In the genomic region with DNA sequence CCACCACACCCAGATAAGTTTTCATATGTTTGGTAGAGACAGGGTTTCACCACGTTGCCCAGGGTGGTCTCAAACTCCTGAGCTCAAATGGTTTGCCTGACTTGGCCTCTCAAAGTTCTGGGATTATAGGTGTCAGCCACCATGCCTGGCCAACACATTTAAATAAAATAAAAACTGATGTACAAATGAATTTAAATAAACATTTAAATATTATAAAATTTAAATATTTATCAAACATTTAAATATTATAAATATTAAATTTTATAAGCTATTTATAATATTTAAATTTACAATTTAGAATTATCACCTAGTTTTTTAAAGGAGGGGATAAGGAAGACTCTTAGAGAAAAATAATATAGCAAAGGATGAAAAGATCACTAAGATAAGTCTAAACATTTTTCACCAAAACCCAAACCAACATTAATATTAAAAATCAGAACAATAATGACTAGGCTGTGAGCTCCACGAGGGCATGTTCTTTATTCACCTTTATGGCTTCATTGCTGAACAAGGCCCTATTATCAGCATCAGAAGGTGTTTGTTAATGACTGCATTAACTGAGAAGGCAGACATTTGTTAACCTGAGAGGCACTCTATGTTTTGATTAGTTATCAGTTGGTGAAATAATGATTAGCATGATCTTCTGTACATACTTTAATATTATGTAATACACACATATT, we compare ENCODE assay signal across 23 cellular contexts. TPM values are rescaled to one million over a fixed set of nuclear protein-coding genes. Genes with fewer than 3 reads are reported as not detected.
A peak's percentile ranks its signal among the peaks of the same experiment; 100 is the strongest.
DNase-seq lines count a peak whose midpoint lies in the region; ATAC-seq, FAIRE-seq and TF ChIP-seq lines count a peak whose summit lies in the region.
"Had no signal": no experiment of that assay in that cellular context is flagged by ENCODE, and none has a peak within 500 bp of the region (broad histone marks: within the 10 kb centered on the region; RNA-seq: fewer than 3 reads in every experiment).

No MANE protein-coding gene starts in this region.

- H3K9me2 ChIP-seq in GM23338 (ENCODE audit: insufficient read depth), result no peaks in the 10 kb centered on the region

- H3K27ac Mint-ChIP-seq in GM23338, result no peak overlapping the region
- no peak overlapping the region for H3K27ac Mint-ChIP-seq in WTC11
- H3K27ac Mint-ChIP-seq: activated naive CD4-positive, alpha-beta T cell treated with anti-CD3 and anti-CD28 coated beads, Interleukin-2, amount 50 U/mL, for 72 hours; activated T-cell treated with anti-CD3 and anti-CD28 coated beads, Interleukin-2, amount 50 U/mL, for 72 hours; stimulated activated effector memory CD8-positive, alpha-beta T cell treated with anti-CD3 and anti-CD28 coated beads, Interleukin-12 subunit alpha, Interleukin-12 subunit beta, amount 100 ng/mL, for 72 hours; T-helper 17 cell had no signal

- no peak for TF ChIP-seq POLR2A in testis (IDR thresholded peaks at IDR 0.05)
- no peak for TF ChIP-seq POLR2A in H54 (IDR thresholded peaks at IDR 0.05; ENCODE audit: low read depth, low read length)

- H3K4me1 ChIP-seq in GM23338 (ENCODE audit: insufficient read depth) (no peaks in the 10 kb centered on the region), kidney (ENCODE audit: control insufficient read depth in 1 of 2, insufficient read depth in 1 of 2, low read depth in 1 of 2, low read length in 2 of 2) (no peaks in the 10 kb centered on the region), testis (peaks cover 5% of the 10 kb centered on the region)

- H3K9me3 ChIP-seq in kidney (ENCODE audit: control insufficient read depth in 1 of 2, low read length in 2 of 2) (no peaks in the 10 kb centered on the region), testis (no peaks in the 10 kb centered on the region)
- H3K9me3 ChIP-seq: Caco-2, thoracic aorta had no signal

- DNase-seq in GM23338 (ENCODE audit: low spot score), result no peak
- DNase-seq in WTC11 (ENCODE audit: low spot score), result no peak
- no peak for DNase-seq in kidney
- DNase-seq in testis, result no peak
- no peak for DNase-seq in NCI-H69 (lab: John Stamatoyannopoulos, UW)
- DNase-seq in posterior cingulate gyrus, result no peak
- no peak for DNase-seq in H54 (ENCODE audit: insufficient read length, low spot score)
- DNase-seq: cortex of kidney, NCI-H1417 treated with DMSO at 0.1 percent for 48 hours, NCI-H524 treated with DMSO at 0.1 percent for 48 hours, retina, T-helper 17 cell had no signal

- no peaks in the 10 kb centered on the region for H3F3A ChIP-seq in GM23338 (replicated peaks; ENCODE audit: low read depth)

- H3K27me3 Mint-ChIP-seq in GM23338 (ENCODE audit: insufficient read depth, low read depth, poor library complexity), result no peaks in the 10 kb centered on the region
- H3K27me3 Mint-ChIP-seq in WTC11 (ENCODE audit: low read depth), result no peaks in the 10 kb centered on the region

- TF ChIP-seq CTCF in GM23338 (conservative IDR thresholded peaks at IDR 0.05; ENCODE audit: low read depth in 2 of 2) (no peak), WTC11 (IDR thresholded peaks at IDR 0.05) (no peak), kidney (IDR thresholded peaks at IDR 0.05; ENCODE audit: borderline replicate concordance, extremely low read depth, insufficient read depth) (no peak), testis (IDR thresholded peaks at IDR 0.05) (no peak)

- peak; percentile 95 for FAIRE-seq in kidney (lab: Jason Lieb, UNC)
- FAIRE-seq in H54 (lab: Jason Lieb, UNC), result no peak
- FAIRE-seq: GM18507, H1 had no signal

- H3K9ac ChIP-seq in kidney (ENCODE audit: low read length in 2 of 2), result no peak overlapping the region

- H3K4me3 Mint-ChIP-seq in GM23338 (no peak overlapping the region), WTC11 (no peak overlapping the region)
- H3K4me3 Mint-ChIP-seq: activated T-cell treated with anti-CD3 and anti-CD28 coated beads, Interleukin-2, amount 50 U/mL, for 72 hours; stimulated activated effector memory CD8-positive, alpha-beta T cell treated with anti-CD3 and anti-CD28 coated beads, Interleukin-12 subunit alpha, Interleukin-12 subunit beta, amount 100 ng/mL, for 72 hours; T-helper 17 cell had no signal

- H3K9me3 Mint-ChIP-seq in GM23338 (no peaks in the 10 kb centered on the region), WTC11 (no peaks in the 10 kb centered on the region)
- H3K9me3 Mint-ChIP-seq: activated naive CD4-positive, alpha-beta T cell treated with anti-CD3 and anti-CD28 coated beads, Interleukin-2, amount 50 U/mL, for 72 hours; activated T-cell treated with anti-CD3 and anti-CD28 coated beads, Interleukin-2, amount 50 U/mL, for 72 hours; stimulated activated effector memory CD8-positive, alpha-beta T cell treated with anti-CD3 and anti-CD28 coated beads, Interleukin-12 subunit alpha, Interleukin-12 subunit beta, amount 100 ng/mL, for 72 hours had no signal

- H3K4me1 Mint-ChIP-seq in GM23338, result no peaks in the 10 kb centered on the region
- H3K4me1 Mint-ChIP-seq in WTC11, result 0 out of 2 replicates have a peak, but pooled peaks cover 2% of the 10 kb centered on the region
- H3K4me1 Mint-ChIP-seq: stimulated activated effector memory CD8-positive, alpha-beta T cell treated with anti-CD3 and anti-CD28 coated beads, Interleukin-12 subunit alpha, Interleukin-12 subunit beta, amount 100 ng/mL, for 72 hours had no signal

- WGBS in testis, 2 donors, result 78 to 84% methylated on average over 2 of the region's 2 CpGs

- H3K36me3 Mint-ChIP-seq in GM23338 (ENCODE audit: low read depth), result no peaks in the 10 kb centered on the region
- H3K36me3 Mint-ChIP-seq in WTC11, result no peaks in the 10 kb centered on the region
- H3K36me3 Mint-ChIP-seq: activated naive CD4-positive, alpha-beta T cell treated with anti-CD3 and anti-CD28 coated beads, Interleukin-2, amount 50 U/mL, for 72 hours; stimulated activated effector memory CD8-positive, alpha-beta T cell treated with anti-CD3 and anti-CD28 coated beads, Interleukin-12 subunit alpha, Interleukin-12 subunit beta, amount 100 ng/mL, for 72 hours had no signal

- no peak overlapping the region for H3K4me2 ChIP-seq in GM23338

- H3K27ac ChIP-seq in GM23338 (ENCODE audit: low read depth), result peak overlapping the region; percentile 9; the same call in 1 of the 2 replicates
- H3K27ac ChIP-seq in kidney (ENCODE audit: low read depth in 2 of 2, low read length in 2 of 2), result no peak overlapping the region
- peak overlapping the region; percentile 45 to 52 for H3K27ac ChIP-seq in testis
- H3K27ac ChIP-seq: thoracic aorta had no signal

- ATAC-seq in GM23338 (no peak), WTC11 (no peak)
- ATAC-seq: T-helper 17 cell had no signal

- H3K79me2 ChIP-seq in GM23338 (replicated peaks; ENCODE audit: insufficient read depth), result no peaks in the 10 kb centered on the region

- CTCF ChIA-PET in WTC11 (lab: Charles Lee), result no interaction called here

- H3K36me3 ChIP-seq in GM23338 (ENCODE audit: insufficient read depth), result no peaks in the 10 kb centered on the region
- no peaks in the 10 kb centered on the region for H3K36me3 ChIP-seq in kidney (ENCODE audit: control insufficient read depth in 1 of 2, insufficient read depth in 2 of 2, low read length in 2 of 2)
- no peaks in the 10 kb centered on the region for H3K36me3 ChIP-seq in testis (ENCODE audit: low read depth, missing control alignments)
- H3K36me3 ChIP-seq: thoracic aorta had no signal

- no peaks in the 10 kb centered on the region for H4K20me1 ChIP-seq in GM23338 (replicated peaks; ENCODE audit: insufficient read depth)

- H3K4me3 ChIP-seq in GM23338 (no peak overlapping the region), kidney (ENCODE audit: low read length in 2 of 2) (no peak overlapping the region), testis (no peak overlapping the region)
- H3K4me3 ChIP-seq: thoracic aorta had no signal

- POLR2A ChIA-PET in WTC11 (lab: Charles Lee), result no interaction called here

- no peak overlapping the region for H2AFZ ChIP-seq in GM23338

- H3K27me3 ChIP-seq in GM23338 (ENCODE audit: insufficient read depth) (no peaks in the 10 kb centered on the region), testis (no peaks in the 10 kb centered on the region)

- intact Hi-C loops in kidney (cut with DNase I), result no loop called here
- intact Hi-C loops in testis (cut with DNase I; ENCODE audit: low total_unique reads), result no loop called here
- intact Hi-C loops in posterior cingulate gyrus (cut with DNase I), result no loop called here

TF ChIP-seq in GM23338, 12 proteins besides CTCF, POLR2A, EP300 and RAD21 (continues in another document):
- TF ChIP-seq EZH2 (IDR thresholded peaks at IDR 0.05; ENCODE audit: low read depth, unreplicated experiment), result no peak

TF ChIP-seq in WTC11, 78 proteins besides CTCF, POLR2A, EP300 and RAD21 (continues in another document):
- TF ChIP-seq ZNF423 (CRISPR knock-in tag; IDR thresholded peaks at IDR 0.05) (no peak), ZNF263 (CRISPR knock-in tag; IDR thresholded peaks at IDR 0.05; ENCODE audit: low read depth) (no peak), NFYB (CRISPR knock-in tag; conservative IDR thresholded peaks at IDR 0.05; ENCODE audit: low read depth) (no peak), HMGA2 (CRISPR knock-in tag; IDR thresholded peaks at IDR 0.05) (peak; percentile 96), ZBTB21 (CRISPR knock-in tag; IDR thresholded peaks at IDR 0.05; ENCODE audit: borderline replicate concordance) (no peak)

RNA-seq across cellular contexts. Expression of a gene that starts 7.2 kb away (rescaled TPM):
- total RNA-seq in GM23338 (2014; rRNA removed; shearing (Covaris generic)), result 0.28 and 3.5 TPM in 2 replicates
- polyA plus RNA-seq in GM23338 (2016; fragmentation: Nextera tagmentation; extraction: Ambion mirVana), result 1.7 and 1.8 TPM in 2 replicates
- 0.74 to 0.82 TPM (median 0.82 TPM) in 3 replicates for total RNA-seq in WTC11 (2021)
- total RNA-seq in kidney, result 25.2 TPM
- polyA plus RNA-seq in kidney (ENCODE audit: insufficient read depth, low read depth, low replicate concordance), result 37.4 TPM
- total RNA-seq in testis, result 1 to 10 TPM; 4.7 to 7.9 TPM
- 7.4 TPM for polyA plus RNA-seq in testis (ENCODE audit: insufficient read depth, low read depth, low replicate concordance)
- total RNA-seq: activated naive CD4-positive, alpha-beta T cell treated with anti-CD3 and anti-CD28 coated beads, Interleukin-2, amount 50 U/mL, for 72 hours; Daoy had no signal

RNA-seq across cellular contexts. Expression of a gene that starts 10.4 kb away (rescaled TPM):
- 0.35 TPM in 1 of 2 replicates, not detected in the other for total RNA-seq in GM23338 (2014; rRNA removed; shearing (Covaris generic))
- polyA plus RNA-seq in GM23338 (2016; fragmentation: Nextera tagmentation; extraction: Ambion mirVana) (1.1 TPM in 1 of 2 replicates, not detected in the other), kidney (ENCODE audit: insufficient read depth, low read depth, low replicate concordance) (not detected), testis (ENCODE audit: insufficient read depth, low read depth, low replicate concordance) (21.8 TPM)
- total RNA-seq in WTC11 (2021) (not detected in 3 replicates), kidney (not detected), testis (10 to 100 TPM in 1 of 2 donors, 1 to 10 TPM in 1; 6.3 to 11.6 TPM)
- total RNA-seq: Caco-2, Daoy, epithelial cell of proximal tubule, H1, left lobe of liver, mucosa of gallbladder had no signal
- polyA plus RNA-seq: H1 had no signal

RNA-seq across cellular contexts. Expression of a gene that starts 18.6 kb away (rescaled TPM):
- total RNA-seq in GM23338 (2014; rRNA removed; shearing (Covaris generic)), result 0.63 and 1.4 TPM in 2 replicates
- polyA plus RNA-seq in GM23338 (2016; fragmentation: Nextera tagmentation; extraction: Ambion mirVana), result 0.59 and 1.1 TPM in 2 replicates
- 0.48 to 1.3 TPM (median 1.0 TPM) in 3 replicates for total RNA-seq in WTC11 (2021)
- 9.6 TPM for total RNA-seq in kidney
- polyA plus RNA-seq in kidney (ENCODE audit: insufficient read depth, low read depth, low replicate concordance), result 6.9 TPM
- total RNA-seq in testis, result 10 to 100 TPM; 10.4 to 11.0 TPM
- polyA plus RNA-seq in testis (ENCODE audit: insufficient read depth, low read depth, low replicate concordance), result 10.2 TPM

Comparison
In these comparisons a context has a peak if more than half of its experiments do, and no peak if none do; other contexts are left out.
1. H3K27ac ChIP-seq: peak in GM23338 (single experiment) and testis (2 of 2); none in kidney (0 of 2).